Comparison of ENCODE assay signal across 31 cellular contexts in the genomic region with DNA sequence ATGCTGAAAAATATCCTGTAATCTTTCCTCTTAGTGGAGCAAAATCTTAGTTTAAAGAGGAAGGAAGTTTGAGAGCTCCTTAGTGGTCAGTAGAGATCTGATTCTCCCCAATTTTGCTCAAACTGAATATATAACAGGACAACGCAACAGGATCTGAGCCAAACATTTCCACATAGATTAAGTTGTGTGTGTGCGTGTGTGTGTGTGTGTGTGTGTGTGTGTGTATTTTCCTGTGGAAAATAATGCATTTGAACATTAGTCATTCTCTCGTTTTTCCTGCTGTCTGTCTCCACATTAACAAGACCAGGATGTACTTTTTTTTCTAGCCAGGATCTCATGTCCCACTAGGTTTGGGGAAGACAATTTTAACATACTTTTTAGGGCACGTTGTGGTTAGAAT.
"Had no signal": no experiment of that assay in that cellular context is flagged by ENCODE, and none has a peak within 500 bp of the region (broad histone marks: within the 10 kb centered on the region; RNA-seq: fewer than 3 reads in every experiment).

No MANE protein-coding gene starts in this region.

- H3K27me3 ChIP-seq: colonic mucosa, esophagus squamous epithelium, gastrocnemius medialis, heart left ventricle, hepatocyte, left lung, neural progenitor cell, sigmoid colon, spleen, testis, tibial artery had no signal

- H3K9me3 ChIP-seq: colonic mucosa, esophagus squamous epithelium, gastrocnemius medialis, prostate gland, testis had no signal

- H3K27me3 Mint-ChIP-seq: dendritic cell treated with granulocyte-macrophage colony-stimulating factor and Interleukin-4, amounts not matched to agents 40 ng/mL and 50 ng/mL, for 4 days; naive B cell; stimulated activated memory B cell treated with anti-CD40 and anti-IgM and Interleukin-4, amounts not matched to agents 10 μg/mL and 1 μg/mL and 100 μg/mL, for 72 hours; type B pancreatic cell had no signal

- H3K4me1 Mint-ChIP-seq: endodermal cell; mesothelial cell of epicardium; naive B cell; nephron; neural progenitor cell; stimulated activated memory B cell treated with anti-CD40 and anti-IgM and Interleukin-4, amounts not matched to agents 10 μg/mL and 1 μg/mL and 100 μg/mL, for 72 hours had no signal

- DNase-seq: colonic mucosa; effector CD8-positive, alpha-beta T cell; endodermal cell; erythroblast; esophagus squamous epithelium; foreskin fibroblast; gastrocnemius medialis; heart left ventricle; left cardiac atrium; left lung; mesenchymal stem cell; mucosa of descending colon; naive B cell; right cardiac atrium; sigmoid colon; spleen; stimulated activated CD4-positive, alpha-beta T cell treated with anti-CD3 and anti-CD28 coated beads, Interleukin-4, amount 100 ng/mL, for 4 hours; stimulated activated naive CD8-positive, alpha-beta T cell treated with anti-CD3 and anti-CD28 coated beads, Interleukin-15, Interleukin-2, amounts not matched to agents 100 U/mL and 50 U/mL, for 24 hours; substantia nigra; testis; tibial artery had no signal

- H3K36me3 Mint-ChIP-seq: mesothelial cell of epicardium; naive B cell; neural progenitor cell; stimulated activated memory B cell treated with anti-CD40 and anti-IgM and Interleukin-4, amounts not matched to agents 10 μg/mL and 1 μg/mL and 100 μg/mL, for 72 hours; type B pancreatic cell had no signal

- FAIRE-seq: endothelial cell of umbilical vein had no signal

- H3K27ac Mint-ChIP-seq: dendritic cell treated with granulocyte-macrophage colony-stimulating factor and Interleukin-4, amounts not matched to agents 40 ng/mL and 50 ng/mL, for 4 days; endodermal cell; mesothelial cell of epicardium; naive B cell; nephron; neural progenitor cell; stimulated activated memory B cell treated with anti-CD40 and anti-IgM and Interleukin-4, amounts not matched to agents 10 μg/mL and 1 μg/mL and 100 μg/mL, for 72 hours; type B pancreatic cell had no signal

- H3K4me1 ChIP-seq: colonic mucosa, esophagus squamous epithelium, gastrocnemius medialis, heart left ventricle, left lung, neural progenitor cell, prostate gland, sigmoid colon, spleen, testis, tibial artery had no signal

- ATAC-seq: gastrocnemius medialis; heart left ventricle; left cardiac atrium; left lung; mucosa of descending colon; right cardiac atrium; stimulated activated memory B cell treated with anti-CD40 and anti-IgM and Interleukin-4, amounts not matched to agents 10 μg/mL and 1 μg/mL and 100 μg/mL, for 72 hours; stimulated activated naive CD8-positive, alpha-beta T cell treated with anti-CD3 and anti-CD28 coated beads, Interleukin-15, Interleukin-2, amounts not matched to agents 100 U/mL and 50 U/mL, for 24 hours had no signal

- H3K4me3 Mint-ChIP-seq: dendritic cell treated with granulocyte-macrophage colony-stimulating factor and Interleukin-4, amounts not matched to agents 40 ng/mL and 50 ng/mL, for 4 days; endodermal cell; mesothelial cell of epicardium; nephron; neural progenitor cell; stimulated activated memory B cell treated with anti-CD40 and anti-IgM and Interleukin-4, amounts not matched to agents 10 μg/mL and 1 μg/mL and 100 μg/mL, for 72 hours; type B pancreatic cell had no signal

- H3K9me3 Mint-ChIP-seq: endodermal cell; nephron; neural progenitor cell; stimulated activated memory B cell treated with anti-CD40 and anti-IgM and Interleukin-4, amounts not matched to agents 10 μg/mL and 1 μg/mL and 100 μg/mL, for 72 hours; type B pancreatic cell had no signal

- H3K4me3 ChIP-seq: colonic mucosa, esophagus squamous epithelium, gastrocnemius medialis, heart left ventricle, hepatocyte, left lung, mucosa of descending colon, neural progenitor cell, prostate gland, sigmoid colon, skin epidermis, spleen, testis, tibial artery had no signal

- H3K27ac ChIP-seq: colonic mucosa, esophagus squamous epithelium, gastrocnemius medialis, heart left ventricle, hepatocyte, left lung, neural progenitor cell, prostate gland, sigmoid colon, skin epidermis, spleen, testis, tibial artery had no signal

- H3K36me3 ChIP-seq: colonic mucosa, esophagus squamous epithelium, gastrocnemius medialis, heart left ventricle, left lung, neural progenitor cell, prostate gland, sigmoid colon, spleen, tibial artery had no signal
